In genomic region chr1:230306158-230306557, GRCh38 we compare ENCODE assay signal across 11 cellular contexts.
DNase-seq lines count a peak whose midpoint lies in the region; ATAC-seq lines count a peak whose summit lies in the region.
"Had no signal": no experiment of that assay in that cellular context is flagged by ENCODE, and none has a peak within 500 bp of the region (broad histone marks: within the 10 kb centered on the region; RNA-seq: fewer than 3 reads in every experiment).

No MANE protein-coding gene starts in this region.

- H3K4me1 Mint-ChIP-seq in CD4-positive, CD25-positive, alpha-beta regulatory T cell: peaks cover 4 to 6% (median 5%) of the 10 kb centered on the region in 4 donors
- H3K4me1 Mint-ChIP-seq in activated naive CD4-positive, alpha-beta T cell treated with anti-CD3 and anti-CD28 coated beads for 36 hours (ENCODE audit: low read depth): peaks cover 21% of the 10 kb centered on the region
- H3K4me1 Mint-ChIP-seq in T-cell: peaks cover 5 to 6% (median 6%) of the 10 kb centered on the region in 3 donors

- H3K9me3 Mint-ChIP-seq in CD4-positive, CD25-positive, alpha-beta regulatory T cell: peaks cover 0 to 3% (median 0%) of the 10 kb centered on the region in 7 donors
- no peaks in the 10 kb centered on the region for H3K9me3 Mint-ChIP-seq in activated naive CD4-positive, alpha-beta T cell treated with anti-CD3 and anti-CD28 coated beads for 36 hours
- no peaks in the 10 kb centered on the region for H3K9me3 Mint-ChIP-seq in T-cell
- H3K9me3 Mint-ChIP-seq: type B pancreatic cell had no signal

- H3K4me3 ChIP-seq in CD4-positive, CD25-positive, alpha-beta regulatory T cell (ENCODE audit: low read depth, low read length): no peak overlapping the region
- H3K4me3 ChIP-seq: gastroesophageal sphincter had no signal

- no peaks in the 10 kb centered on the region for H3K36me3 Mint-ChIP-seq in CD4-positive, CD25-positive, alpha-beta regulatory T cell
- no peaks in the 10 kb centered on the region for H3K36me3 Mint-ChIP-seq in activated naive CD4-positive, alpha-beta T cell treated with anti-CD3 and anti-CD28 coated beads for 36 hours (ENCODE audit: low read depth)
- no peaks in the 10 kb centered on the region for H3K36me3 Mint-ChIP-seq in T-cell
- H3K36me3 Mint-ChIP-seq: type B pancreatic cell had no signal

- intact Hi-C loops in activated naive CD4-positive, alpha-beta T cell treated with anti-CD3 and anti-CD28 coated beads for 36 hours (cut with micrococcal nuclease): loop anchor here (1.0 to 2.0 kb wide), 2 partner anchors 97 to 196 kb away; no protein-coding TSS in a partner anchor
- intact Hi-C loops in left ventricle myocardium superior (cut with micrococcal nuclease): loop anchor here (10.0 kb wide), 1 partner anchor 641 kb away; no protein-coding TSS in a partner anchor

- DNase-seq in CD4-positive, CD25-positive, alpha-beta regulatory T cell: peak in 2 of 3 donors; percentile 14 to 78
- DNase-seq in activated naive CD4-positive, alpha-beta T cell treated with anti-CD3 and anti-CD28 coated beads for 36 hours: peak; percentile 68
- DNase-seq in NCI-H2107 (lab: John Stamatoyannopoulos, UW) (no peak), T-cell (no peak), left ventricle myocardium superior (no peak), epidermal melanocyte (ENCODE audit: insufficient read length, low spot score) (no peak)
- DNase-seq: NCI-H1436 had no signal

- no peaks in the 10 kb centered on the region for H3K27me3 ChIP-seq in CD4-positive, CD25-positive, alpha-beta regulatory T cell (ENCODE audit: control insufficient read depth, insufficient read depth, low read length)
- H3K27me3 ChIP-seq: gastroesophageal sphincter had no signal

- H3K4me1 ChIP-seq in CD4-positive, CD25-positive, alpha-beta regulatory T cell (ENCODE audit: control insufficient read depth, insufficient read depth, low read length, poor library complexity, severe bottlenecking): no peaks in the 10 kb centered on the region

- POLR2A ChIA-PET in T-cell (lab: Charles Lee): no interaction called here

- H3K27ac Mint-ChIP-seq in CD4-positive, CD25-positive, alpha-beta regulatory T cell: peak overlapping the region in 1 of 3 donors; percentile 18
- H3K27ac Mint-ChIP-seq in activated naive CD4-positive, alpha-beta T cell treated with anti-CD3 and anti-CD28 coated beads for 36 hours: no peak overlapping the region
- H3K27ac Mint-ChIP-seq in T-cell: no peak overlapping the region
- H3K27ac Mint-ChIP-seq: type B pancreatic cell had no signal

- no peaks in the 10 kb centered on the region for H3K9me3 ChIP-seq in CD4-positive, CD25-positive, alpha-beta regulatory T cell (ENCODE audit: control insufficient read depth in 2 of 2, low read length in 2 of 2)
- H3K9me3 ChIP-seq: gastroesophageal sphincter had no signal

- no peak overlapping the region for H3K27ac ChIP-seq in CD4-positive, CD25-positive, alpha-beta regulatory T cell (ENCODE audit: insufficient read depth, low read length, poor library complexity, severe bottlenecking)
- H3K27ac ChIP-seq: gastroesophageal sphincter had no signal

- H3K4me3 Mint-ChIP-seq in CD4-positive, CD25-positive, alpha-beta regulatory T cell: no peak overlapping the region
- H3K4me3 Mint-ChIP-seq in activated naive CD4-positive, alpha-beta T cell treated with anti-CD3 and anti-CD28 coated beads for 36 hours: no peak overlapping the region
- H3K4me3 Mint-ChIP-seq in T-cell: no peak overlapping the region
- H3K4me3 Mint-ChIP-seq: type B pancreatic cell had no signal

- no peak for ATAC-seq in CD4-positive, CD25-positive, alpha-beta regulatory T cell (ENCODE audit: low read depth in 2 of 2)
- peak; percentile 85 for ATAC-seq in GM18867 (IDR thresholded peaks at IDR 0.05; ENCODE audit: unreplicated experiment)
- peak; percentile 73 for ATAC-seq in HG03108 (IDR thresholded peaks at IDR 0.05; ENCODE audit: unreplicated experiment)
- ATAC-seq in T-cell (replicated peaks in 1 of 4): no peak
- no peak for ATAC-seq in left ventricle myocardium superior
- ATAC-seq: gastroesophageal sphincter had no signal

- no peaks in the 10 kb centered on the region for H3K36me3 ChIP-seq in CD4-positive, CD25-positive, alpha-beta regulatory T cell (ENCODE audit: control insufficient read depth, insufficient read depth, low read length)
- H3K36me3 ChIP-seq: gastroesophageal sphincter had no signal

- CTCF ChIA-PET in activated naive CD4-positive, alpha-beta T cell treated with anti-CD3 and anti-CD28 coated beads for 36 hours (lab: Charles Lee): interaction anchor here (0.6 to 0.8 kb wide), 6 partner anchors 14 to 679 kb away, joined by 3 to 4 read pairs (median 3); no protein-coding TSS in a partner anchor
- CTCF ChIA-PET in T-cell (lab: Charles Lee): interaction anchor here in 1 of 2 donors (0.6 to 0.7 kb wide), 2 partner anchors 109 to 513 kb away, joined by 3 to 13 read pairs; no protein-coding TSS in a partner anchor

- no peaks in the 10 kb centered on the region for H3K27me3 Mint-ChIP-seq in CD4-positive, CD25-positive, alpha-beta regulatory T cell
- no peaks in the 10 kb centered on the region for H3K27me3 Mint-ChIP-seq in activated naive CD4-positive, alpha-beta T cell treated with anti-CD3 and anti-CD28 coated beads for 36 hours (ENCODE audit: low read depth)
- H3K27me3 Mint-ChIP-seq in T-cell: peaks cover 1 to 3% of the 10 kb centered on the region in 2 donors

Comparison
In these comparisons a context has a peak if more than half of its experiments do, and no peak if none do; other contexts are left out.
1. ATAC-seq: peak in GM18867 (single experiment) and HG03108 (single experiment); none in CD4-positive, CD25-positive, alpha-beta regulatory T cell (0 of 2), T-cell (0 of 4) and left ventricle myocardium superior (single experiment).
2. DNase-seq: peak in CD4-positive, CD25-positive, alpha-beta regulatory T cell (2 of 3) and activated naive CD4-positive, alpha-beta T cell treated with anti-CD3 and anti-CD28 coated beads for 36 hours (single experiment); none in NCI-H2107 (single experiment), T-cell (0 of 34), left ventricle myocardium superior (single experiment) and epidermal melanocyte (single experiment).